8 cellular contexts compared by ENCODE assay signal in the genomic region with DNA sequence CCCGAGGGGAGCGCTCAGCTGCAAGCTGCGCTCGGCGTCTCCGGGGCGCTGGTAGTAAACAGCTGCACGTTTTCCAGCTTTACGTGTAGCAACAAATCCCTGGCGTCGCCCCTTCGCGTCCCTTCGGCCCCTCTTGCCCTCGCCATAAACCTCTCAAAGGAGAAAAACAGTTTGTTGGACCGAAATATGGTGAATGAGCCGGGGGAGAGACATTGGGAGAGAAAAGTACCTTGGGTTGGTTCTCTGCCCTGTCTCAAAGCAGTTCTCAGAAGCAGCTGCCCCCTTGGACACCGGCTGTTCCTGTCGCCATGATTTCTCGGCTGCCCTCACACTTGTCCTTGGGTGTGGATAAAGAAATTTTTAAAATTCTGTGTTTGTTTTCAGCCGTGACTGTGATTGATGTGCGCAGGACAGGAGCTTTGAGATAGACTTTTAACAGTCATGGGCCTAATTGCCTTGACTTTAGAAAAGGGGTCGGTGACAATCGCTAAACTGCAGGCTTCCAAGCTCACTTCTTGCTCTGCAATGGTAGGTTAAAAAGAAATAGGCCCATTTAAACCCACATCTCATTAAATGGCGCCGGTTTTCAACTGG. TPM values are rescaled to one million over a fixed set of nuclear protein-coding genes. Genes with fewer than 3 reads are reported as not detected.
DNase-seq lines count a peak whose midpoint lies in the region; ATAC-seq and TF ChIP-seq lines count a peak whose summit lies in the region.

No MANE protein-coding gene starts in this region.

- peaks cover 0 to 2% of the 10 kb centered on the region in 2 donors for H3K36me3 Mint-ChIP-seq in CD14-positive monocyte
- no peaks in the 10 kb centered on the region for H3K36me3 Mint-ChIP-seq in MCF 10A (ENCODE audit: insufficient read depth, unreplicated experiment)
- H3K36me3 Mint-ChIP-seq in mesothelial cell of epicardium = no peaks in the 10 kb centered on the region

- H3K4me3 Mint-ChIP-seq in CD14-positive monocyte = peak overlapping the region; percentile 92 to 95
- peak overlapping the region; percentile 100 for H3K4me3 Mint-ChIP-seq in MCF 10A (ENCODE audit: unreplicated experiment)
- peak overlapping the region; percentile 99 for H3K4me3 Mint-ChIP-seq in mesothelial cell of epicardium

- TF ChIP-seq CTCF in CD14-positive monocyte (IDR thresholded peaks at IDR 0.05) = no peak
- no peak for TF ChIP-seq CTCF in MCF 10A (IDR thresholded peaks at IDR 0.05; ENCODE audit: unreplicated experiment)
- TF ChIP-seq CTCF in mesothelial cell of epicardium (IDR thresholded peaks at IDR 0.05; ENCODE audit: unreplicated experiment) = no peak

- DNase-seq in CD14-positive monocyte (ENCODE audit: low spot score) = no peak
- no peak for DNase-seq in Jurkat, Clone E6-1 (ENCODE audit: low read depth, low spot score)
- peak; percentile 25 for DNase-seq in MCF 10A (ENCODE audit: unreplicated experiment)
- no peak for DNase-seq in mesothelial cell of epicardium (ENCODE audit: low spot score in 2 of 2, unreplicated experiment in 2 of 2)
- no peak for DNase-seq in aorta

- peaks cover 30% of the 10 kb centered on the region for H3K4me1 Mint-ChIP-seq in CD14-positive monocyte
- H3K4me1 Mint-ChIP-seq in MCF 10A (ENCODE audit: insufficient read depth, unreplicated experiment) = peaks cover 25% of the 10 kb centered on the region
- peaks cover 25% of the 10 kb centered on the region for H3K4me1 Mint-ChIP-seq in mesothelial cell of epicardium

- intact Hi-C loops in CD14-positive monocyte (cut with micrococcal nuclease) = loop anchor here (2.0 to 10.0 kb wide), 8 partner anchors 31 to 841 kb away; partner anchors contain the start of genes AK3 (in 1 of the 2), CDC37L1 (in 1 of the 2) and JAK2 (in 1 of the 2)
- intact Hi-C loops in MCF 10A (cut with micrococcal nuclease) = loop anchor here (5.0 kb wide), 1 partner anchor 39 kb away; no protein-coding TSS in a partner anchor
- intact Hi-C loops in aorta (cut with DNase I) = loop anchor here in 1 of 2 donors (2.0 kb wide), 1 partner anchor 193 kb away; no protein-coding TSS in a partner anchor

- H3K27me3 ChIP-seq in aorta (ENCODE audit: control insufficient read depth in 1 of 2, insufficient read depth in 2 of 2, low read length in 1 of 2) = no peaks in the 10 kb centered on the region

- no peaks in the 10 kb centered on the region for H3K9me3 ChIP-seq in aorta (ENCODE audit: control insufficient read depth, low read length)

- H3K27me3 Mint-ChIP-seq in CD14-positive monocyte (ENCODE audit: low read depth in 3 of 3) (peaks cover 15 to 19% (median 19%) of the 10 kb centered on the region in 3 donors), MCF 10A (ENCODE audit: insufficient read depth, unreplicated experiment) (no peaks in the 10 kb centered on the region), mesothelial cell of epicardium (ENCODE audit: low read depth) (no peaks in the 10 kb centered on the region)

- H3K4me3 ChIP-seq in Jurkat, Clone E6-1 (ENCODE audit: low read length) = peak overlapping the region; percentile 83
- H3K4me3 ChIP-seq in aorta (ENCODE audit: low read length in 2 of 2) = peak overlapping the region; percentile 67 to 94

- BruUV-seq in MCF 10A (replicated peaks; lab: Mats Ljungman, UMichigan) = TSS peak; percentile 26

- H3K27ac Mint-ChIP-seq in CD14-positive monocyte (peak overlapping the region in 2 of 7 donors; percentile 82 to 88), MCF 10A (ENCODE audit: low read depth, unreplicated experiment) (peak overlapping the region; percentile 85), mesothelial cell of epicardium (peak overlapping the region; percentile 67)

- CTCF ChIA-PET in MCF 10A (lab: Yijun Ruan, JAX) = interaction anchor here (0.6 to 11.2 kb wide), 13 partner anchors 11 to 978 kb away, joined by 3 to 175 read pairs (median 4); partner anchors contain the start of genes AK3 and CD274

- H3K27ac ChIP-seq in aorta (ENCODE audit: low read depth in 1 of 2, low read length in 2 of 2) = peak overlapping the region; percentile 28 to 48

- peaks cover 2 to 8% of the 10 kb centered on the region in 2 donors for H3K4me1 ChIP-seq in aorta (ENCODE audit: control insufficient read depth in 1 of 2, insufficient read depth in 2 of 2, low read length in 2 of 2)

- H3K9me3 Mint-ChIP-seq in CD14-positive monocyte (peaks cover 0 to 11% (median 0%) of the 10 kb centered on the region in 7 donors), MCF 10A (ENCODE audit: unreplicated experiment) (no peaks in the 10 kb centered on the region), mesothelial cell of epicardium (no peaks in the 10 kb centered on the region)

- WGBS in aorta, 2 donors = 5 to 6% methylated on average over 26 of the region's 26 CpGs

- POLR2A ChIA-PET in MCF 10A (lab: Yijun Ruan, JAX) = interaction anchor here (0.6 to 3.1 kb wide), 24 partner anchors 8 to 233 kb away, joined by 3 to 43 read pairs (median 4); partner anchors contain the start of genes AK3, CDC37L1 and JAK2

- ATAC-seq in aorta (ENCODE audit: low FRiP score) (no peak), GM21526 (IDR thresholded peaks at IDR 0.05; ENCODE audit: low FRiP score, unreplicated experiment) (no peak), HG03469 (IDR thresholded peaks at IDR 0.05; ENCODE audit: unreplicated experiment) (no peak), HG02623 (IDR thresholded peaks at IDR 0.05; ENCODE audit: unreplicated experiment) (no peak)

- no peaks in the 10 kb centered on the region for H3K36me3 ChIP-seq in aorta (ENCODE audit: control insufficient read depth in 1 of 2, insufficient read depth in 2 of 2, low read length in 1 of 2)

RNA-seq across cellular contexts. Expression of gene RCL1, which starts 0.8 kb away (rescaled TPM):
- polyA plus RNA-seq in CD14-positive monocyte = 1 to 10 TPM; 3.0 TPM
- 28.9 TPM for polyA plus RNA-seq in Jurkat, Clone E6-1 (2012; ENCODE audit: insufficient read depth, insufficient read length)
- 20.2 and 27.8 TPM in 2 replicates for total RNA-seq in MCF 10A (2022)
- 21.2 to 22.8 TPM (median 21.4 TPM) in 3 replicates for total RNA-seq in mesothelial cell of epicardium
- total RNA-seq in aorta = 10 to 100 TPM; 32.3 to 41.9 TPM
- 10 to 100 TPM; 10.8 to 21.3 TPM for polyA plus RNA-seq in aorta

RNA-seq across cellular contexts. Expression of gene AK3, which starts 52.5 kb away (rescaled TPM):
- polyA plus RNA-seq in CD14-positive monocyte (10 to 100 TPM; 13.8 to 14.5 TPM), aorta (10 to 100 TPM; 52.1 to 56.1 TPM)
- polyA plus RNA-seq in Jurkat, Clone E6-1 (2012; ENCODE audit: insufficient read depth, insufficient read length) = 41.0 TPM
- total RNA-seq in MCF 10A (2022) (61.0 and 64.1 TPM in 2 replicates), mesothelial cell of epicardium (48.5 to 57.2 TPM (median 54.2 TPM) in 3 replicates), aorta (10 to 100 TPM; 39.4 to 51.4 TPM)
